In the genomic region with DNA sequence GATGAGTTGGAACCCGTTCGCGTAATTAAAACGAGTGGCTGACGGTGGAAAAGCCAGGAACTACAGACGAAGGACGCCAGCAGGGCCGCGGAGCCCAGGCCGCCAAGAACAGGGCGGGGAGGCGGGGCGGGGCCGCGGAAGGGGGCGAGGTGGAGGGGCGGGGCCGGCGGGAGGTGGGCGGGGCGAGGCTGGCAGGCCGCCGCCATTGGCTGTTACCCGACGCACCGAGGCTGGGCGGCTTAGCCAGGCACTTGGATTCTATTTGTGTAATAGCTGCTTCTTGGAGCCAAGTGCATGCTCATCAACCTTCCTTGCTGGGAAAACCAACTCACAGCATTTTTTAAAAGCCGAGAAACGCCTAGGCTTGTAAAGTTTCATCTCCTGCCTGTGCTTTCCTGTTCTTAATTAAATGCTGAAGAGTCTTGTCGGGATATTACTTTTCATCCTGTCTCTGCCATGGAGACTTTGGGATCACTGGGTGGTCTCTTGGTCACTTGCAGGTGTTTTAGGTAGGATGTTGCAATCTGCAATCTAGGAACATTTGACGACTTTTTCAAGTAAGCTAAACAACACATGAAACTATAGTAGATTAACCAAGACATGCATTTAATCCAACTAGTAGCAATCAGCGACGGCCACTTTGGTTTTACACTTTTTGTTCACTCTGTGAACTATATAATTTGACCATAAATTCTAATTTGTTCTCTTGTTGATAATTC, we compare ENCODE assay signal across 1 cellular context.
TF ChIP-seq lines count a peak whose summit lies in the region.

No MANE protein-coding gene starts in this region.

TF ChIP-seq in IMR-90, 13 proteins besides CTCF, POLR2A, EP300 and RAD21 (continued from another document):
- TF ChIP-seq CEBPB (IDR thresholded peaks at IDR 0.05; ENCODE audit: low read depth, low read length): peak; percentile 57
